In genomic region chr5:91379602-91380490, GRCh38 we compare ENCODE assay signal across 1 cellular context.
TF ChIP-seq lines count a peak whose summit lies in the region.

No MANE protein-coding gene starts in this region.

TF ChIP-seq in HepG2, 621 proteins besides CTCF, POLR2A, EP300 and RAD21 (continued from another document and continues in another):
- TF ChIP-seq ZNF710 (CRISPR knock-in tag; IDR thresholded peaks at IDR 0.05; ENCODE audit: borderline replicate concordance): no peak
- TF ChIP-seq ZNF512 (CRISPR knock-in tag; IDR thresholded peaks at IDR 0.05): no peak
- no peak for TF ChIP-seq ZNF660 (CRISPR knock-in tag; IDR thresholded peaks at IDR 0.05; ENCODE audit: borderline replicate concordance, low read depth)
- TF ChIP-seq GPBP1L1 (CRISPR knock-in tag; IDR thresholded peaks at IDR 0.05): no peak
- no peak for TF ChIP-seq ZSCAN20 (CRISPR knock-in tag; IDR thresholded peaks at IDR 0.05; ENCODE audit: borderline replicate concordance)
- no peak for TF ChIP-seq ETV6 (CRISPR knock-in tag; conservative IDR thresholded peaks at IDR 0.05)
- TF ChIP-seq SAFB2 (CRISPR knock-in tag; IDR thresholded peaks at IDR 0.05; ENCODE audit: borderline replicate concordance, low read depth): no peak
- TF ChIP-seq HINFP (CRISPR knock-in tag; IDR thresholded peaks at IDR 0.05; ENCODE audit: low read depth): no peak
- TF ChIP-seq KLF12 (CRISPR knock-in tag; IDR thresholded peaks at IDR 0.05; ENCODE audit: borderline replicate concordance): no peak
- no peak for TF ChIP-seq ZFP36L1 (CRISPR knock-in tag; IDR thresholded peaks at IDR 0.05)
- no peak for TF ChIP-seq FOXC1 (CRISPR knock-in tag; IDR thresholded peaks at IDR 0.05; ENCODE audit: borderline replicate concordance)
- TF ChIP-seq ZNF776 (CRISPR knock-in tag; IDR thresholded peaks at IDR 0.05): no peak
- no peak for TF ChIP-seq WIZ (CRISPR knock-in tag; IDR thresholded peaks at IDR 0.05)
- TF ChIP-seq ZNF550 (CRISPR knock-in tag; IDR thresholded peaks at IDR 0.05; ENCODE audit: borderline replicate concordance): no peak
- no peak for TF ChIP-seq ZNF329 (CRISPR knock-in tag; IDR thresholded peaks at IDR 0.05; ENCODE audit: low read depth)
- TF ChIP-seq PHF5A (CRISPR knock-in tag; IDR thresholded peaks at IDR 0.05; ENCODE audit: low read depth, unreplicated experiment): no peak
- TF ChIP-seq ZNF75D (CRISPR knock-in tag; IDR thresholded peaks at IDR 0.05; ENCODE audit: borderline replicate concordance): no peak
- TF ChIP-seq ZNF10 (CRISPR knock-in tag; IDR thresholded peaks at IDR 0.05; ENCODE audit: borderline replicate concordance, low read depth): no peak
- no peak for TF ChIP-seq ZFP90 (CRISPR knock-in tag; IDR thresholded peaks at IDR 0.05; ENCODE audit: borderline replicate concordance)
- no peak for TF ChIP-seq MIXL1 (CRISPR knock-in tag; IDR thresholded peaks at IDR 0.05)
- no peak for TF ChIP-seq ZNF296 (CRISPR knock-in tag; conservative IDR thresholded peaks at IDR 0.05)
- TF ChIP-seq HNRNPH1 (optimal IDR thresholded peaks at IDR 0.05; ENCODE audit: low read depth, low read length): no peak
- TF ChIP-seq ZNF672 (CRISPR knock-in tag; IDR thresholded peaks at IDR 0.05): no peak
- TF ChIP-seq PTBP1 (IDR thresholded peaks at IDR 0.05; ENCODE audit: low read depth, low read length, poor library complexity, severe bottlenecking): no peak
- no peak for TF ChIP-seq HIC2 (CRISPR knock-in tag; IDR thresholded peaks at IDR 0.05; ENCODE audit: low read depth)
- TF ChIP-seq HNF1A (IDR thresholded peaks at IDR 0.05; ENCODE audit: low read depth): no peak
- no peak for TF ChIP-seq HNF1A (CRISPR knock-in tag; IDR thresholded peaks at IDR 0.05; ENCODE audit: borderline replicate concordance)
- TF ChIP-seq RFXAP (CRISPR knock-in tag; IDR thresholded peaks at IDR 0.05; ENCODE audit: borderline replicate concordance): peak; percentile 90
- no peak for TF ChIP-seq TIGD3 (CRISPR knock-in tag; IDR thresholded peaks at IDR 0.05; ENCODE audit: borderline replicate concordance)
- TF ChIP-seq NBN (conservative IDR thresholded peaks at IDR 0.05): no peak
- no peak for TF ChIP-seq MTA1 (CRISPR knock-in tag; IDR thresholded peaks at IDR 0.05; ENCODE audit: borderline replicate concordance)
- no peak for TF ChIP-seq HOXA5 (CRISPR knock-in tag; IDR thresholded peaks at IDR 0.05)
- no peak for TF ChIP-seq UBTF (CRISPR knock-in tag; IDR thresholded peaks at IDR 0.05)
- no peak for TF ChIP-seq HNF1B (CRISPR knock-in tag; IDR thresholded peaks at IDR 0.05)
- no peak for TF ChIP-seq GLMP (CRISPR knock-in tag; IDR thresholded peaks at IDR 0.05; ENCODE audit: borderline replicate concordance)
- no peak for TF ChIP-seq ZNF33B (CRISPR knock-in tag; IDR thresholded peaks at IDR 0.05)
- TF ChIP-seq MED8 (CRISPR knock-in tag; IDR thresholded peaks at IDR 0.05; ENCODE audit: insufficient replicate concordance): no peak
